In genomic region chr5:134113572-134113907, GRCh38 we compare ENCODE assay signal across 9 cellular contexts. TPM values are rescaled to one million over a fixed set of nuclear protein-coding genes. Genes with fewer than 3 reads are reported as not detected.
DNase-seq lines count a peak whose midpoint lies in the region; ATAC-seq and TF ChIP-seq lines count a peak whose summit lies in the region.
"Had no signal": no experiment of that assay in that cellular context is flagged by ENCODE, and none has a peak within 500 bp of the region (broad histone marks: within the 10 kb centered on the region; RNA-seq: fewer than 3 reads in every experiment).

No MANE protein-coding gene starts in this region.

- H3K4me3 ChIP-seq in heart left ventricle (peak overlapping the region; percentile 49 to 68 (median 59)), upper lobe of right lung (peak overlapping the region; percentile 58)

- intact Hi-C loops in heart left ventricle (cut with DNase I) (no loop called here), Right ventricle myocardium superior (cut with DNase I) (no loop called here), upper lobe of right lung (cut with DNase I) (no loop called here)

- TF ChIP-seq CTCF in heart left ventricle (IDR thresholded peaks at IDR 0.05) (no peak), chondrocyte (IDR thresholded peaks at IDR 0.05) (no peak), upper lobe of right lung (IDR thresholded peaks at IDR 0.05) (no peak)

- no peak for DNase-seq in heart left ventricle
- DNase-seq in Right ventricle myocardium superior, result no peak
- no peak for DNase-seq in chondrocyte (ENCODE audit: low spot score)
- DNase-seq in natural killer cell treated with Interleukin-12 subunit alpha and Interleukin-12 subunit beta and Interleukin-15 and Interleukin-18, amount 100 ng/mL, for 72 hours (ENCODE audit: low spot score), result no peak
- no peak for DNase-seq in upper lobe of right lung
- no peak for DNase-seq in NCI-H2107 treated with DMSO at 0.1 percent for 48 hours (lab: John Stamatoyannopoulos, UW; ENCODE audit: unreplicated experiment)

- peaks cover 7% of the 10 kb centered on the region for H3K4me1 Mint-ChIP-seq in chondrocyte (ENCODE audit: low read depth)
- peaks cover 18 to 39% of the 10 kb centered on the region in 2 donors for H3K4me1 Mint-ChIP-seq in natural killer cell treated with Interleukin-12 subunit alpha and Interleukin-12 subunit beta and Interleukin-15 and Interleukin-18, amount 100 ng/mL, for 72 hours (ENCODE audit: low read depth in 2 of 2)

- H3K27ac ChIP-seq in heart left ventricle, result no peak overlapping the region
- H3K27ac ChIP-seq in upper lobe of right lung, result no peak overlapping the region

- no peak overlapping the region for H3K27ac Mint-ChIP-seq in chondrocyte (ENCODE audit: unreplicated experiment)
- peak overlapping the region; percentile 39 to 78 for H3K27ac Mint-ChIP-seq in natural killer cell treated with Interleukin-12 subunit alpha and Interleukin-12 subunit beta and Interleukin-15 and Interleukin-18, amount 100 ng/mL, for 72 hours

- peak overlapping the region; percentile 70 for H3K4me3 Mint-ChIP-seq in chondrocyte (ENCODE audit: unreplicated experiment)
- H3K4me3 Mint-ChIP-seq in natural killer cell treated with Interleukin-12 subunit alpha and Interleukin-12 subunit beta and Interleukin-15 and Interleukin-18, amount 100 ng/mL, for 72 hours, result peak overlapping the region; percentile 82

- H3K4me1 ChIP-seq in heart left ventricle, result peaks cover 0 to 29% (median 13%) of the 10 kb centered on the region in 12 donors
- peaks cover 17% of the 10 kb centered on the region for H3K4me1 ChIP-seq in upper lobe of right lung

- 7 to 10% (median 8%) methylated on average over 9 to 24 of the region's 24 CpGs for WGBS in heart left ventricle, 4 donors

- H3K9me3 ChIP-seq in heart left ventricle, result no peaks in the 10 kb centered on the region
- H3K9me3 ChIP-seq in upper lobe of right lung, result no peaks in the 10 kb centered on the region
- H3K9me3 ChIP-seq: gastroesophageal sphincter had no signal

- no peaks in the 10 kb centered on the region for H3K9me3 Mint-ChIP-seq in chondrocyte (ENCODE audit: low read depth)
- no peaks in the 10 kb centered on the region for H3K9me3 Mint-ChIP-seq in natural killer cell treated with Interleukin-12 subunit alpha and Interleukin-12 subunit beta and Interleukin-15 and Interleukin-18, amount 100 ng/mL, for 72 hours

- no peaks in the 10 kb centered on the region for H3K36me3 ChIP-seq in heart left ventricle
- no peaks in the 10 kb centered on the region for H3K36me3 ChIP-seq in upper lobe of right lung
- H3K36me3 ChIP-seq: gastroesophageal sphincter had no signal

- TF ChIP-seq POLR2A in heart left ventricle (IDR thresholded peaks at IDR 0.05), result no peak

- H3K27me3 Mint-ChIP-seq in chondrocyte (ENCODE audit: low read depth), result peaks cover 4% of the 10 kb centered on the region
- peaks cover 0 to 12% of the 10 kb centered on the region in 2 donors for H3K27me3 Mint-ChIP-seq in natural killer cell treated with Interleukin-12 subunit alpha and Interleukin-12 subunit beta and Interleukin-15 and Interleukin-18, amount 100 ng/mL, for 72 hours

- peaks cover 0 to 28% (median 18%) of the 10 kb centered on the region in 9 donors for H3K27me3 ChIP-seq in heart left ventricle
- peaks cover 12% of the 10 kb centered on the region for H3K27me3 ChIP-seq in upper lobe of right lung

- H3K36me3 Mint-ChIP-seq in chondrocyte (ENCODE audit: low read depth), result no peaks in the 10 kb centered on the region
- no peaks in the 10 kb centered on the region for H3K36me3 Mint-ChIP-seq in natural killer cell treated with Interleukin-12 subunit alpha and Interleukin-12 subunit beta and Interleukin-15 and Interleukin-18, amount 100 ng/mL, for 72 hours

- ATAC-seq in heart left ventricle (peak in 1 of 4 donors; percentile 4), Right ventricle myocardium superior (ENCODE audit: poor library complexity) (no peak), upper lobe of right lung (no peak), GM18519 (IDR thresholded peaks at IDR 0.05; ENCODE audit: low FRiP score, unreplicated experiment) (no peak)
- no peak for ATAC-seq in natural killer cell treated with Interleukin-12 subunit alpha and Interleukin-12 subunit beta and Interleukin-15 and Interleukin-18, amount 100 ng/mL, for 72 hours
- ATAC-seq in activated CD4-positive, CD25-positive, alpha-beta regulatory T cell treated with anti-CD3 and anti-CD28 coated beads, Interleukin-2, amount 50 U/mL, for 24 hours, result no peak

RNA-seq across cellular contexts. Expression of gene TCF7, which starts 0.9 kb away (rescaled TPM):
- total RNA-seq in heart left ventricle (1 to 10 TPM in 8 of 9 donors, under 1 TPM in 1; 0.79 to 5.2 (median 2.6) TPM), Right ventricle myocardium superior (2.2 TPM), chondrocyte (0.53 to 1.2 TPM (median 0.55 TPM) in 3 replicates), upper lobe of right lung (7.0 TPM)
- 1 to 10 TPM; 1.6 to 1.9 TPM for polyA plus RNA-seq in heart left ventricle
- 1 to 10 TPM; 2.6 to 6.1 TPM for total RNA-seq in natural killer cell treated with Interleukin-12 subunit alpha and Interleukin-12 subunit beta and Interleukin-15 and Interleukin-18, amount 100 ng/mL, for 72 hours
